8 cellular contexts compared by ENCODE assay signal in genomic region chr9:5442400-5443011, GRCh38. TPM values are rescaled to one million over a fixed set of nuclear protein-coding genes. Genes with fewer than 3 reads are reported as not detected.
DNase-seq lines count a peak whose midpoint lies in the region; ATAC-seq, FAIRE-seq and TF ChIP-seq lines count a peak whose summit lies in the region.

No MANE protein-coding gene starts in this region.

- intact Hi-C loops in kidney (cut with DNase I): no loop called here

- no peak overlapping the region for H3K4me3 ChIP-seq in kidney (ENCODE audit: low read length in 2 of 2)

- no peaks in the 10 kb centered on the region for H3K9me3 ChIP-seq in kidney (ENCODE audit: control insufficient read depth in 1 of 2, low read length in 2 of 2)

- no peak overlapping the region for H3K9ac ChIP-seq in kidney (ENCODE audit: low read length in 2 of 2)

- TF ChIP-seq CTCF in GM12873 (IDR thresholded peaks at IDR 0.05; ENCODE audit: insufficient read depth, low read depth, low read length, missing control alignments): peak; percentile 66
- TF ChIP-seq CTCF in kidney (IDR thresholded peaks at IDR 0.05; ENCODE audit: borderline replicate concordance, extremely low read depth, insufficient read depth): peak; percentile 48

- FAIRE-seq in kidney (lab: Jason Lieb, UNC) (peak; percentile 74), urothelium cell line (lab: Jason Lieb, UNC) (no peak)

- no peak for ATAC-seq in GM18868 (IDR thresholded peaks at IDR 0.05; ENCODE audit: unreplicated experiment)

- peaks cover 6 to 9% of the 10 kb centered on the region in 2 donors for H3K4me1 ChIP-seq in kidney (ENCODE audit: control insufficient read depth in 1 of 2, insufficient read depth in 1 of 2, low read depth in 1 of 2, low read length in 2 of 2)

- DNase-seq in AG08396 (ENCODE audit: low spot score) (peak; percentile 39), NCI-H2227 treated with DMSO at 0.1 percent for 48 hours (lab: John Stamatoyannopoulos, UW) (peak; percentile 17), amniotic epithelial cell (ENCODE audit: low read depth) (peak; percentile 55), kidney (no peak), urothelium cell line (ENCODE audit: low spot score) (peak; percentile 27), NOMO-1 (lab: John Stamatoyannopoulos, UW; ENCODE audit: unreplicated experiment in 2 of 2) (no peak)

- no peaks in the 10 kb centered on the region for H3K36me3 ChIP-seq in kidney (ENCODE audit: control insufficient read depth in 1 of 2, insufficient read depth in 2 of 2, low read length in 2 of 2)

- no peak overlapping the region for H3K27ac ChIP-seq in kidney (ENCODE audit: low read depth in 2 of 2, low read length in 2 of 2)

RNA-seq across cellular contexts. Expression of gene PLGRKT, which starts 4.8 kb away (rescaled TPM):
- total RNA-seq in kidney: 35.2 TPM
- polyA plus RNA-seq in kidney (ENCODE audit: insufficient read depth, low read depth, low replicate concordance): 50.9 TPM

RNA-seq across cellular contexts. Expression of gene CD274, which starts 7.8 kb away (rescaled TPM):
- total RNA-seq in kidney: 5.0 TPM
- 2.0 TPM for polyA plus RNA-seq in kidney (ENCODE audit: insufficient read depth, low read depth, low replicate concordance)

Comparison
In these comparisons a context has a peak if more than half of its experiments do, and no peak if none do; other contexts are left out.
1. DNase-seq: peak in AG08396 (single experiment), NCI-H2227 treated with DMSO at 0.1 percent for 48 hours (single experiment), amniotic epithelial cell (single experiment) and urothelium cell line (single experiment); none in kidney (single experiment) and NOMO-1 (0 of 2).